ENCODE assay signal across 16 cellular contexts in the genomic region with DNA sequence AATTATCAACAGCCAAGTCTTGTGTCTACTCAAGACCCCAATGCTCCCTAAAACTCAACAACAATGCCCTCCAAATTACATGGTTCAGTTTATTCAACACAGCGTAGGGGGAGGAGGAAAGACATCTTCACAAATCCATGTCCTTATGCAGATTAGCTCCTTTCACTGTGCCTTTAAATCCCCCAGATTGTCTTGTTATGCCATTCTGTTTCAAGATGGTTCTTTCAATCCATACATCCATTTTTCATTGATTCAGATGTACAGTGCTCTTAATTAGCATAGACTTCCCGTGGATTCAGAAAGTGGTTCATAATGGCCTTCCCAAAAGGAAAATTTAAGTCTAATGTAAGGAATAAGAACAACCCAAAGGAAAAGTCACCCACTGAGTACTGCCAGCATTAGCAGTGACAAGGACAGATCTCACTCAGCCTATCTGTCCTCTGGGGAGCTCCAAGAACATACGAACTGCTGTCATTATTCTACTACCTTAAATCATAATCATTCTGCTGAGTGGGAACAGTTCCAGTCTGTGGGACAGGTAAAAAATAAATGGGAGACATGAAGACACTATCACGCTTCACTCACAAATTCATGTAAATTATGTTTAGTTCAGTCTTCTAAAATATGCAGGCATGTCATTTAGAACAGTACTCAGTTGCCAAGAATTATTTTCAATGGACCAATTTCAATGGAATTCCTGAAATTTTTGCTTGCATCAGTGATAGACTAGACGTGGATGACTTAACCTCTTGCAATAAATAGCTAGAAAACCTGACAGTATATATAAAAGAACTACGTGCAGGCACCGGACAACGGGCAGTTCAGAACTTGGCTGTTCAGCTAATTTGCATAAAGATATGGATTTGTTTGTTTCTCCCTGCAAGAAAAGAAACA. TPM values are rescaled to one million over a fixed set of nuclear protein-coding genes. Genes with fewer than 3 reads are reported as not detected.
DNase-seq lines count a peak whose midpoint lies in the region; ATAC-seq and TF ChIP-seq lines count a peak whose summit lies in the region.
"Had no signal": no experiment of that assay in that cellular context is flagged by ENCODE, and none has a peak within 500 bp of the region (broad histone marks: within the 10 kb centered on the region; RNA-seq: fewer than 3 reads in every experiment).

No MANE protein-coding gene starts in this region.

- peaks cover 22% of the 10 kb centered on the region for H3K36me3 ChIP-seq in cardiac muscle cell

- intact Hi-C loops in left cardiac atrium (cut with DNase I) = no loop called here

- ATAC-seq in left cardiac atrium (no peak), left lobe of liver (no peak)

- H3K27ac ChIP-seq in cardiac muscle cell = peak overlapping the region; percentile 72
- H3K27ac ChIP-seq: BLaER1 treated with 17β-estradiol and CSF1 and Interleukin-3, amounts not matched to agents 10 nM and 100 nM; upper lobe of left lung had no signal

- H3K9me3 ChIP-seq in cardiac muscle cell (ENCODE audit: low read depth) = no peaks in the 10 kb centered on the region
- H3K9me3 ChIP-seq: upper lobe of left lung had no signal

- peak in 1 of 2 donors; percentile 75 for DNase-seq in cardiac muscle cell (ENCODE audit: low read depth in 1 of 2, low spot score in 1 of 2)
- no peak for DNase-seq in left cardiac atrium
- peak; percentile 23 for DNase-seq in amniotic stem cell (lab: John Stamatoyannopoulos, UW)
- DNase-seq in hepatic stellate cell (ENCODE audit: low spot score) = peak; percentile 21
- DNase-seq in activated CD4-positive, alpha-beta T cell treated with anti-CD3 and anti-CD28 coated beads for 4 hours = no peak
- no peak for DNase-seq in left lobe of liver (ENCODE audit: low spot score)
- DNase-seq in NCI-H2196 (lab: John Stamatoyannopoulos, UW; ENCODE audit: unreplicated experiment) = no peak
- DNase-seq in NOMO-1 treated with dmso at 0.1 percent for 144 hours (lab: John Stamatoyannopoulos, UW; ENCODE audit: unreplicated experiment) = no peak
- DNase-seq: cerebellar nuclear complex, hypothalamus, Kasumi-1, NCI-H774, occipital lobe, T-helper 9 cell, upper lobe of left lung had no signal

- H3K27me3 ChIP-seq in cardiac muscle cell = no peaks in the 10 kb centered on the region
- H3K27me3 ChIP-seq: BLaER1 treated with 17β-estradiol and CSF1 and Interleukin-3, amounts not matched to agents 10 nM and 100 nM; upper lobe of left lung had no signal

- no peak for TF ChIP-seq CTCF in cardiac muscle cell (IDR thresholded peaks at IDR 0.05; ENCODE audit: low read depth, low read length)

- H3K4me1 ChIP-seq in cardiac muscle cell (ENCODE audit: low read depth) = peaks cover 28% of the 10 kb centered on the region

- H3K4me3 ChIP-seq in cardiac muscle cell = no peak overlapping the region
- H3K4me3 ChIP-seq: BLaER1 treated with 17β-estradiol and CSF1 and Interleukin-3, amounts not matched to agents 10 nM and 100 nM; upper lobe of left lung had no signal

RNA-seq across cellular contexts. Expression of a gene that starts 58.9 kb away (rescaled TPM):
- total RNA-seq in cardiac muscle cell (not detected in 2 replicates), left cardiac atrium (10 to 100 TPM in 1 of 2 donors, not detected in 1; 24.3 TPM), left lobe of liver (not detected)
- polyA plus RNA-seq in cardiac muscle cell = 4.4 and 11.3 TPM in 2 replicates
- total RNA-seq: upper lobe of left lung had no signal

Comparison
In these comparisons a context has a peak if more than half of its experiments do, and no peak if none do; other contexts are left out.
1. DNase-seq: peak in amniotic stem cell (single experiment) and hepatic stellate cell (single experiment); none in left cardiac atrium (single experiment), activated CD4-positive, alpha-beta T cell treated with anti-CD3 and anti-CD28 coated beads for 4 hours (0 of 2), left lobe of liver (single experiment), NCI-H2196 (single experiment) and NOMO-1 treated with dmso at 0.1 percent for 144 hours (single experiment).